8 cellular contexts compared by ENCODE assay signal in genomic region chr1:160646711-160647328, GRCh38. TPM values are rescaled to one million over a fixed set of nuclear protein-coding genes. Genes with fewer than 3 reads are reported as not detected.
DNase-seq lines count a peak whose midpoint lies in the region; ATAC-seq and TF ChIP-seq lines count a peak whose summit lies in the region.

TSS of gene SLAMF1 (minus strand) at chr1:160647044. CDS start at chr1:160646945, 99 bp downstream.

- peak within 1 kb of the TSS; percentile 29 for H2BK5ac ChIP-seq in mesendoderm (ENCODE audit: low read length)

- WGBS in mesendoderm (ENCODE audit: extremely low coverage, insufficient coverage, low lambda C conversion rate), result no CpG with 5 or more reads among the region's 11 CpGs

- H3K36me3 ChIP-seq in mesendoderm (ENCODE audit: control insufficient read depth, insufficient read depth, low read length), result no peaks in the 10 kb centered on the region

- H2AK5ac ChIP-seq in mesendoderm (ENCODE audit: low read length), result peak within 1 kb of the TSS; percentile 97

- no peaks in the 10 kb centered on the region for H3K79me1 ChIP-seq in mesendoderm (ENCODE audit: low read length)

- peak within 1 kb of the TSS; percentile 59 for H3K56ac ChIP-seq in mesendoderm (ENCODE audit: low read length)

- peaks cover 59% of the 10 kb centered on the region for H3K4me1 Mint-ChIP-seq in T-helper 2 cell treated with Interferon-gamma antibody and Interleukin-4, amounts not matched to agents 5 μg/mL and 100 μg/mL, for 36 hours (ENCODE audit: low read depth)
- peaks cover 14% of the 10 kb centered on the region for H3K4me1 Mint-ChIP-seq in WTC11

- peak within 1 kb of the TSS; percentile 86 for H3K27ac Mint-ChIP-seq in T-helper 2 cell treated with Interferon-gamma antibody and Interleukin-4, amounts not matched to agents 5 μg/mL and 100 μg/mL, for 36 hours
- no peak within 1 kb of the TSS for H3K27ac Mint-ChIP-seq in WTC11

- no peak within 1 kb of the TSS for H3K4me3 ChIP-seq in mesendoderm (ENCODE audit: low read length)

- peaks cover 5% of the 10 kb centered on the region for H3K4me1 ChIP-seq in mesendoderm (ENCODE audit: control insufficient read depth, low read depth, low read length)

- H3K9ac ChIP-seq in mesendoderm (ENCODE audit: low read length), result no peak within 1 kb of the TSS

- no peaks in the 10 kb centered on the region for H3K27me3 Mint-ChIP-seq in T-helper 2 cell treated with Interferon-gamma antibody and Interleukin-4, amounts not matched to agents 5 μg/mL and 100 μg/mL, for 36 hours (ENCODE audit: low read depth)
- H3K27me3 Mint-ChIP-seq in WTC11 (ENCODE audit: low read depth), result peaks cover 8% of the 10 kb centered on the region

- no peaks in the 10 kb centered on the region for H3K79me2 ChIP-seq in mesendoderm (ENCODE audit: control insufficient read depth, insufficient read depth, low read length)

- H2BK120ac ChIP-seq in mesendoderm (ENCODE audit: low read depth, low read length), result peak within 1 kb of the TSS; percentile 69

- H3K4me3 Mint-ChIP-seq in T-helper 2 cell treated with Interferon-gamma antibody and Interleukin-4, amounts not matched to agents 5 μg/mL and 100 μg/mL, for 36 hours, result peak within 1 kb of the TSS; percentile 90
- H3K4me3 Mint-ChIP-seq in WTC11, result no peak within 1 kb of the TSS

- no peak within 1 kb of the TSS for H3K23ac ChIP-seq in mesendoderm (ENCODE audit: low read length)

- H3K36me3 Mint-ChIP-seq in T-helper 2 cell treated with Interferon-gamma antibody and Interleukin-4, amounts not matched to agents 5 μg/mL and 100 μg/mL, for 36 hours (ENCODE audit: low read depth), result peaks cover 37% of the 10 kb centered on the region
- H3K36me3 Mint-ChIP-seq in WTC11, result peaks cover 4% of the 10 kb centered on the region; the same call in 1 of the 2 replicates

- H2BK15ac ChIP-seq in mesendoderm (replicated peaks; ENCODE audit: low read depth), result peak within 1 kb of the TSS; percentile 96

- DNase-seq in T-helper 2 cell treated with Interferon-gamma antibody and Interleukin-4, amounts not matched to agents 5 μg/mL and 100 μg/mL, for 36 hours (ENCODE audit: low spot score), result peak; percentile 55
- DNase-seq in mesendoderm, result no peak
- no peak for DNase-seq in 8988T
- DNase-seq in DMS 273 treated with DMSO at 0.1 percent for 48 hours (lab: John Stamatoyannopoulos, UW), result no peak
- no peak for DNase-seq in WTC11 (ENCODE audit: low spot score)
- DNase-seq in RKO (ENCODE audit: low spot score), result no peak

- TF ChIP-seq CTCF in WTC11 (IDR thresholded peaks at IDR 0.05), result no peak

- H4K5ac ChIP-seq in mesendoderm (ENCODE audit: low read length), result no peak within 1 kb of the TSS

- H4K8ac ChIP-seq in mesendoderm (ENCODE audit: low read depth, low read length), result no peak within 1 kb of the TSS

- no peaks in the 10 kb centered on the region for H3K27me3 ChIP-seq in mesendoderm (ENCODE audit: insufficient read depth, low read length, poor library complexity)

- no peak within 1 kb of the TSS for H3K4me2 ChIP-seq in mesendoderm (ENCODE audit: low read length)

- POLR2A ChIA-PET in WTC11 (lab: Charles Lee), result no interaction called here

- CTCF ChIA-PET in WTC11 (lab: Charles Lee), result interaction anchor here (1.6 kb wide), 1 partner anchor 28 kb away, joined by 4 read pairs; no protein-coding TSS in a partner anchor

- peak within 1 kb of the TSS; percentile 24 for H3K18ac ChIP-seq in mesendoderm (ENCODE audit: low read length)

- no peak within 1 kb of the TSS for H3K27ac ChIP-seq in mesendoderm (ENCODE audit: low read depth, low read length)

- H3K9me3 Mint-ChIP-seq in T-helper 2 cell treated with Interferon-gamma antibody and Interleukin-4, amounts not matched to agents 5 μg/mL and 100 μg/mL, for 36 hours, result no peaks in the 10 kb centered on the region
- peaks cover 15% of the 10 kb centered on the region for H3K9me3 Mint-ChIP-seq in WTC11

- peak; percentile 52 for ATAC-seq in GM18873 (IDR thresholded peaks at IDR 0.05; ENCODE audit: low FRiP score, unreplicated experiment)
- ATAC-seq in HG02884 (IDR thresholded peaks at IDR 0.05; ENCODE audit: unreplicated experiment), result peak; percentile 43
- no peak for ATAC-seq in WTC11

- peak within 1 kb of the TSS; percentile 87 for H3K4ac ChIP-seq in mesendoderm (ENCODE audit: low read depth, low read length)

TF ChIP-seq in WTC11, 78 proteins besides CTCF, POLR2A, EP300 and RAD21:
- no peak for TF ChIP-seq ATF3 (CRISPR knock-in tag; conservative IDR thresholded peaks at IDR 0.05)
- no peak for TF ChIP-seq E2F5 (CRISPR knock-in tag; IDR thresholded peaks at IDR 0.05)
- no peak for TF ChIP-seq FOXJ3 (CRISPR knock-in tag; IDR thresholded peaks at IDR 0.05; ENCODE audit: borderline replicate concordance)
- TF ChIP-seq MAX (CRISPR knock-in tag; IDR thresholded peaks at IDR 0.05), result no peak
- no peak for TF ChIP-seq IRF1 (CRISPR knock-in tag; IDR thresholded peaks at IDR 0.05)
- no peak for TF ChIP-seq ZNF425 (CRISPR knock-in tag; conservative IDR thresholded peaks at IDR 0.05)
- no peak for TF ChIP-seq NFYB (CRISPR knock-in tag; conservative IDR thresholded peaks at IDR 0.05; ENCODE audit: low read depth)
- no peak for TF ChIP-seq ZNF219 (CRISPR knock-in tag; IDR thresholded peaks at IDR 0.05; ENCODE audit: borderline replicate concordance)
- no peak for TF ChIP-seq NR2C2 (CRISPR knock-in tag; IDR thresholded peaks at IDR 0.05)
- TF ChIP-seq CBFB (CRISPR knock-in tag; IDR thresholded peaks at IDR 0.05; ENCODE audit: low read depth), result no peak

RNA-seq across cellular contexts. Expression of gene SLAMF1, which starts in this region (rescaled TPM):
- polyA plus RNA-seq in mesendoderm (2013, experiment 1 of 2), result 0.10 TPM
- 0.11 TPM for polyA plus RNA-seq in mesendoderm (2013, experiment 2 of 2)
- total RNA-seq in WTC11 (2021), result 0.11 to 0.15 TPM (median 0.11 TPM) in 3 replicates
